ENCODE assay signal across 22 cellular contexts in the genomic region with DNA sequence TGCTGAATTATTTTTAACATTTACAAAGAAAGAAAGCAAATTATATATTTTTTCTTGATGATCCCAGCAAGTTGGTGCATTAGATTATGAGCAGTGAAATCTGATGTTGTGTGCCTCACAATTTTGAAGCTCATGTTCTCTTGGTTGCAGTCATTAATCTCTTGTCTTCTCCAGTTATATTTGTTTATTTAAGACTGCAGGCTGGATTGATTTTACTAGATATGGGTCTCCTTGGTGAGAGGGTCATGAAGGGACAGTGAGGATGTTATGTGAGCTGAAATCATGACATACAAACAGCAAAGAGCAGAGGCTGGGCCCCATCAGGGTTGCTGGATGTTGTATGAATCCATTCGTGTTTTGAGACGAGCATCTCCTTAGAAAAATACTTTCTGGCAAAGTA.
DNase-seq lines count a peak whose midpoint lies in the region; ATAC-seq, FAIRE-seq and TF ChIP-seq lines count a peak whose summit lies in the region.
"Had no signal": no experiment of that assay in that cellular context is flagged by ENCODE, and none has a peak within 500 bp of the region (broad histone marks: within the 10 kb centered on the region; RNA-seq: fewer than 3 reads in every experiment).

No MANE protein-coding gene starts in this region.

- H3K9me3 ChIP-seq in HepG2 (ENCODE audit: low read length) = no peaks in the 10 kb centered on the region
- no peaks in the 10 kb centered on the region for H3K9me3 ChIP-seq in right lobe of liver
- H3K9me3 ChIP-seq: BLaER1 treated with 17β-estradiol and CSF1 and Interleukin-3, amounts not matched to agents 10 nM and 100 nM; SJSA1 had no signal

- POLR2A ChIA-PET in HepG2 (lab: Yijun Ruan, JAX) = no interaction called here

- TF ChIP-seq POLR2A in HepG2 (IDR thresholded peaks at IDR 0.05; ENCODE audit: insufficient read depth in 1 of 2, low read depth in 2 of 2, low read length in 2 of 2) (no peak), right lobe of liver (IDR thresholded peaks at IDR 0.05) (no peak)

- H3K27me3 ChIP-seq in HepG2 (ENCODE audit: control insufficient read depth in 1 of 2, insufficient read depth in 2 of 2, low read length in 2 of 2) (no peaks in the 10 kb centered on the region), right lobe of liver (no peaks in the 10 kb centered on the region)
- H3K27me3 ChIP-seq: BLaER1 treated with 17β-estradiol and CSF1 and Interleukin-3, amounts not matched to agents 10 nM and 100 nM; SJSA1 had no signal

- FAIRE-seq in HepG2 (lab: Jason Lieb, UNC) (peak; percentile 44), islet of Langerhans (lab: Jason Lieb, UNC) (peak; percentile 88)
- FAIRE-seq: GM12878, GM19239, HTR-8/SVneo had no signal

- no peak for TF ChIP-seq RAD21 in HepG2 (CRISPR knock-in tag; IDR thresholded peaks at IDR 0.05)

- H3K79me2 ChIP-seq in HepG2 (ENCODE audit: insufficient read depth, low read length) = no peaks in the 10 kb centered on the region

- intact Hi-C loops in HepG2 (cut with micrococcal nuclease; ENCODE audit: unreplicated experiment) = no loop called here
- intact Hi-C loops in right lobe of liver (cut with DNase I) = no loop called here

- peaks cover 32% of the 10 kb centered on the region for H3K4me1 ChIP-seq in HepG2 (ENCODE audit: insufficient read depth, low read length)
- H3K4me1 ChIP-seq in right lobe of liver = no peaks in the 10 kb centered on the region
- H3K4me1 ChIP-seq: BLaER1 treated with 17β-estradiol and CSF1 and Interleukin-3, amounts not matched to agents 10 nM and 100 nM had no signal

- ATAC-seq in HepG2 = peak; percentile 37; the same call in 1 of the 3 replicates
- ATAC-seq in right lobe of liver = no peak
- ATAC-seq: CD8-positive, alpha-beta T cell; GM12878; Panc1 had no signal

- in situ Hi-C loops in HepG2 (cut with HindIII; ENCODE audit: extremely low pct_ligation_motif_present, low pct_unique_long_range_greater_than_20kb) = no loop called here

- H3K27ac ChIP-seq in HepG2 (ENCODE audit: extremely low read length, insufficient read depth, low read length) = no peak overlapping the region
- no peak overlapping the region for H3K27ac ChIP-seq in right lobe of liver
- H3K27ac ChIP-seq: BLaER1 treated with 17β-estradiol and CSF1 and Interleukin-3, amounts not matched to agents 10 nM and 100 nM; GM23248; SJSA1 had no signal

- TF ChIP-seq CTCF in HepG2 (CRISPR knock-in tag; IDR thresholded peaks at IDR 0.05) = no peak
- no peak for TF ChIP-seq CTCF in right lobe of liver (IDR thresholded peaks at IDR 0.05)

- TF ChIP-seq EP300 in HepG2 (IDR thresholded peaks at IDR 0.05; ENCODE audit: low read depth in 2 of 2, low read length in 2 of 2) (no peak), HepG2 (CRISPR knock-in tag; IDR thresholded peaks at IDR 0.05; ENCODE audit: borderline replicate concordance) (no peak)

- H3K9ac ChIP-seq in HepG2 (ENCODE audit: insufficient read depth, low read depth, low read length) = no peak overlapping the region
- H3K9ac ChIP-seq: BLaER1 treated with 17β-estradiol and CSF1 and Interleukin-3, amounts not matched to agents 10 nM and 100 nM; GM23248 had no signal

- CTCF ChIA-PET in HepG2 (lab: Yijun Ruan, JAX; ENCODE audit: low intra/inter-chr PET ratio, low total read pairs) = no interaction called here

- H3K4me3 ChIP-seq in HepG2 (replicated peaks in 1 of 3; ENCODE audit: insufficient read depth in 1 of 3, low read depth in 2 of 3, low read length in 3 of 3) = no peak overlapping the region
- H3K4me3 ChIP-seq in right lobe of liver = no peak overlapping the region
- H3K4me3 ChIP-seq: BLaER1 treated with 17β-estradiol and CSF1 and Interleukin-3, amounts not matched to agents 10 nM and 100 nM; GM12878; GM23248; SJSA1 had no signal

- peak; percentile 37 for DNase-seq in HepG2 (ENCODE audit: low spot score)
- no peak for DNase-seq in right lobe of liver
- peak; percentile 54 for DNase-seq in SK-N-DZ (ENCODE audit: low spot score)
- DNase-seq in dermis blood vessel endothelial cell = no peak
- DNase-seq in AML-193 (lab: John Stamatoyannopoulos, UW) = no peak
- no peak for DNase-seq in NCI-H2227 treated with DMSO at 0.1 percent for 48 hours (lab: John Stamatoyannopoulos, UW)
- DNase-seq: Calu3; CD8-positive, alpha-beta T cell; EL; GM23248; HCEC 1CT; MV-4-11; NCI-H187 treated with DMSO at 0.1 percent for 48 hours; NCI-H2171; NCI-H446 treated with DMSO at 0.1 percent for 48 hours had no signal

- no peaks in the 10 kb centered on the region for H4K20me1 ChIP-seq in HepG2 (ENCODE audit: insufficient read depth, low read length)
- H4K20me1 ChIP-seq: BLaER1 treated with 17β-estradiol and CSF1 and Interleukin-3, amounts not matched to agents 10 nM and 100 nM had no signal

- H3K36me3 ChIP-seq in HepG2 (replicated peaks in 1 of 2; ENCODE audit: control insufficient read depth in 1 of 2, insufficient read depth in 2 of 2, low read length in 2 of 2) (no peaks in the 10 kb centered on the region), right lobe of liver (no peaks in the 10 kb centered on the region)
- H3K36me3 ChIP-seq: BLaER1 treated with 17β-estradiol and CSF1 and Interleukin-3, amounts not matched to agents 10 nM and 100 nM; SJSA1 had no signal

- WGBS in HepG2 (ENCODE audit: low lambda C conversion rate) = 78% methylated on average over 2 of the region's 2 CpGs
- 100% methylated on average over 2 of the region's 2 CpGs for WGBS in right lobe of liver (ENCODE audit: insufficient coverage, low coverage, low lambda C conversion rate, missing lambda C conversion rate)

- no TSS peak for BruUV-seq in HepG2 (replicated peaks; lab: Mats Ljungman, UMichigan)

- no peak overlapping the region for H2AFZ ChIP-seq in HepG2 (ENCODE audit: low read length)
- H2AFZ ChIP-seq: GM23248 had no signal

- no peak overlapping the region for H3K4me2 ChIP-seq in HepG2 (ENCODE audit: low read depth, low read length)
- H3K4me2 ChIP-seq: BLaER1 treated with 17β-estradiol and CSF1 and Interleukin-3, amounts not matched to agents 10 nM and 100 nM had no signal

TF ChIP-seq in HepG2, 621 proteins besides CTCF, POLR2A, EP300 and RAD21:
- TF ChIP-seq ZNF850 (CRISPR knock-in tag; conservative IDR thresholded peaks at IDR 0.05) (no peak), IRX3 (CRISPR knock-in tag; IDR thresholded peaks at IDR 0.05; ENCODE audit: borderline replicate concordance, low read depth) (no peak), RARA (CRISPR knock-in tag; IDR thresholded peaks at IDR 0.05) (0 out of 2 replicates have a peak, but pooled peaks have one; percentile 31), ZBTB7B (CRISPR knock-in tag; IDR thresholded peaks at IDR 0.05) (no peak), ZFX (CRISPR knock-in tag; IDR thresholded peaks at IDR 0.05; ENCODE audit: low read depth) (no peak), FOXK2 (IDR thresholded peaks at IDR 0.05) (no peak), NCOA5 (CRISPR knock-in tag; IDR thresholded peaks at IDR 0.05) (no peak), BCL6 (CRISPR knock-in tag; IDR thresholded peaks at IDR 0.05) (peak; percentile 25; the same call in 1 of the 2 replicates)
- TF ChIP-seq, protein P1, sequence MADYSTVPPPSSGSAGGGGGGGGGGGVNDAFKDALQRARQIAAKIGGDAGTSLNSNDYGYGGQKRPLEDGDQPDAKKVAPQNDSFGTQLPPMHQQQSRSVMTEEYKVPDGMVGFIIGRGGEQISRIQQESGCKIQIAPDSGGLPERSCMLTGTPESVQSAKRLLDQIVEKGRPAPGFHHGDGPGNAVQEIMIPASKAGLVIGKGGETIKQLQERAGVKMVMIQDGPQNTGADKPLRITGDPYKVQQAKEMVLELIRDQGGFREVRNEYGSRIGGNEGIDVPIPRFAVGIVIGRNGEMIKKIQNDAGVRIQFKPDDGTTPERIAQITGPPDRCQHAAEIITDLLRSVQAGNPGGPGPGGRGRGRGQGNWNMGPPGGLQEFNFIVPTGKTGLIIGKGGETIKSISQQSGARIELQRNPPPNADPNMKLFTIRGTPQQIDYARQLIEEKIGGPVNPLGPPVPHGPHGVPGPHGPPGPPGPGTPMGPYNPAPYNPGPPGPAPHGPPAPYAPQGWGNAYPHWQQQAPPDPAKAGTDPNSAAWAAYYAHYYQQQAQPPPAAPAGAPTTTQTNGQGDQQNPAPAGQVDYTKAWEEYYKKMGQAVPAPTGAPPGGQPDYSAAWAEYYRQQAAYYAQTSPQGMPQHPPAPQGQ (CRISPR knock-in tag; IDR thresholded peaks at IDR 0.05; ENCODE audit: borderline replicate concordance) = no peak
TF ChIP-seq in HepG2: peak in this region for 2.

Comparison
In these comparisons a context has a peak if more than half of its experiments do, and no peak if none do; other contexts are left out.
1. DNase-seq: peak in HepG2 (single experiment) and SK-N-DZ (single experiment); none in right lobe of liver (0 of 3), dermis blood vessel endothelial cell (single experiment), AML-193 (0 of 2) and NCI-H2227 treated with DMSO at 0.1 percent for 48 hours (single experiment).